In the genomic region with DNA sequence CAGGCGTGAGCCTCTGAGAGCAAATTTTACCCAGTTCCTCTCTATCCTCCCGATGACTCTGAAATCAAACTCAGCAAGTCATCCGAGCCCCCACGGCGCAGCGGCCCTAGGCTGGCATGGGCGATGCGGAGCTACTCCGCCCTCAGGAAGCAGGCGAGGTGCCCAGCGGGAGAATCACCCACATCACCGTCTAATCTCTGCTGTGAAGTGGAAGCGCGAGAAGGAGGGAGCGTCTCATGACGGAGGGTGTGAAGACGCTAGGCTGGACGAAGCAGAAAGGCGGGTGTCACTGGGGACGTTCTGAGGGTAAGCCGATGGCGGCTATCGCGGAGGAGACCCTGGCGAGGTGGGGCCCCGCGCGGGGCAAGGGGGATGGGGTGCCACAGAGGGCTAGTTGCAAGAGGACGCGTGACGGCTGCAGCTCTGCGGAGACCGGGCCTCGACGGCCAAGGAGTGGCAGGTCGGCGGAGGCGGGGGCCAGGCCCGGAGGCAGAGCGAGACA, we compare ENCODE assay signal across 8 cellular contexts. TPM values are rescaled to one million over a fixed set of nuclear protein-coding genes. Genes with fewer than 3 reads are reported as not detected.
DNase-seq lines count a peak whose midpoint lies in the region; ATAC-seq and TF ChIP-seq lines count a peak whose summit lies in the region.

No MANE protein-coding gene starts in this region.

- peak overlapping the region; percentile 49 to 58 for H3K27ac ChIP-seq in thoracic aorta

- H3K36me3 ChIP-seq in thoracic aorta, result no peaks in the 10 kb centered on the region

- no peak for DNase-seq in AG04449 (ENCODE audit: low read depth, low spot score)
- peak in 3 of 5 donors; percentile 30 to 58 (median 31) for DNase-seq in T-helper 1 cell
- peak; percentile 43 for DNase-seq in dermis blood vessel endothelial cell
- peak; percentile 68 for DNase-seq in medulla oblongata (ENCODE audit: extremely low spot score)
- no peak for DNase-seq in thoracic aorta (ENCODE audit: low spot score)
- no peak for DNase-seq in middle frontal gyrus (ENCODE audit: extremely low spot score, low spot score)

- H3K27me3 ChIP-seq in thoracic aorta (replicated peaks; ENCODE audit: insufficient read depth), result no peaks in the 10 kb centered on the region

- POLR2A ChIA-PET in AG04449 (lab: Yijun Ruan, JAX), result interaction anchor here (0.6 to 1.1 kb wide), 5 partner anchors 20 to 97 kb away, joined by 3 to 4 read pairs (median 3); no protein-coding TSS in a partner anchor

- no peaks in the 10 kb centered on the region for H3K9me3 ChIP-seq in thoracic aorta

- ATAC-seq in GM18511 (IDR thresholded peaks at IDR 0.05; ENCODE audit: unreplicated experiment) (peak; percentile 3), HG03432 (IDR thresholded peaks at IDR 0.05; ENCODE audit: unreplicated experiment) (peak; percentile 17), thoracic aorta (ENCODE audit: insufficient number of reproducible peaks, low FRiP score, low read depth) (peak; percentile 4)

- CTCF ChIA-PET in AG04449 (lab: Yijun Ruan, JAX), result interaction anchor here (0.7 to 47.4 kb wide), 14 partner anchors 10 to 105 kb away, joined by 3 to 1609 read pairs (median 12); a partner anchor contains a TSS

- H3K4me1 ChIP-seq in thoracic aorta (ENCODE audit: control insufficient read depth in 1 of 2, low read depth in 2 of 2), result peaks cover 7 to 22% of the 10 kb centered on the region in 2 donors

- H3K4me3 ChIP-seq in AG04449 (ENCODE audit: low read depth, low read length) (peak overlapping the region; percentile 80), thoracic aorta (peak overlapping the region; percentile 94)

- TF ChIP-seq CTCF in AG04449 (IDR thresholded peaks at IDR 0.05; ENCODE audit: insufficient read depth, low read length, missing control alignments) (no peak), thoracic aorta (IDR thresholded peaks at IDR 0.05) (no peak)

RNA-seq across cellular contexts. Expression of a gene that starts 9.1 kb away (rescaled TPM):
- 624 and 776 TPM in 2 replicates for total RNA-seq in dermis blood vessel endothelial cell
- 100 to 1,000 TPM; 183 to 337 TPM for total RNA-seq in thoracic aorta

RNA-seq across cellular contexts. Expression of a gene that starts 21.9 kb away (rescaled TPM):
- total RNA-seq in dermis blood vessel endothelial cell (not detected in 2 replicates), thoracic aorta (under 1 TPM in 1 of 2 donors, not detected in 1; 0.28 TPM)

RNA-seq across cellular contexts. Expression of a gene that starts 35.5 kb away (rescaled TPM):
- total RNA-seq in dermis blood vessel endothelial cell (not detected in 2 replicates), thoracic aorta (under 1 TPM in 1 of 2 donors, not detected in 1; 0.54 TPM)

RNA-seq across cellular contexts. Expression of a gene that starts 42.0 kb away (rescaled TPM):
- total RNA-seq in dermis blood vessel endothelial cell (0.51 and 1.4 TPM in 2 replicates), thoracic aorta (10 to 100 TPM; 53.6 to 57.2 TPM)

RNA-seq across cellular contexts. Expression of a gene that starts 51.9 kb away (rescaled TPM):
- not detected in 2 replicates for total RNA-seq in dermis blood vessel endothelial cell
- total RNA-seq in thoracic aorta, result not detected

Comparison
In these comparisons a context has a peak if more than half of its experiments do, and no peak if none do; other contexts are left out.
1. DNase-seq: peak in T-helper 1 cell (3 of 5), dermis blood vessel endothelial cell (single experiment) and medulla oblongata (single experiment); none in AG04449 (single experiment), thoracic aorta (single experiment) and middle frontal gyrus (single experiment).
2. Peak in every context shown above with its lines, with median percentiles within 50 percentile points of each other: ATAC-seq.